In genomic region chr3:127438951-127439350, GRCh38 we compare ENCODE assay signal across 23 cellular contexts.
DNase-seq lines count a peak whose midpoint lies in the region; ATAC-seq and TF ChIP-seq lines count a peak whose summit lies in the region.
"Had no signal": no experiment of that assay in that cellular context is flagged by ENCODE, and none has a peak within 500 bp of the region (broad histone marks: within the 10 kb centered on the region; RNA-seq: fewer than 3 reads in every experiment).

No MANE protein-coding gene starts in this region.

- no peak for ATAC-seq in GM21717 (IDR thresholded peaks at IDR 0.05; ENCODE audit: unreplicated experiment)
- ATAC-seq: GM12878, HCT116, Panc1 had no signal

- H3K4me1 Mint-ChIP-seq in H9 (peaks cover 4% of the 10 kb centered on the region in 2 experiments; a peak in 2 of 4 replicates), endodermal cell (no peaks in the 10 kb centered on the region)

- no peak for TF ChIP-seq CTCF in H9 (conservative IDR thresholded peaks at IDR 0.05)
- no peak for TF ChIP-seq CTCF in endodermal cell (conservative IDR thresholded peaks at IDR 0.05)
- no peak for TF ChIP-seq CTCF in spleen (IDR thresholded peaks at IDR 0.05 in 8 of 11, conservative IDR thresholded peaks at IDR 0.05 in 3 of 11)
- TF ChIP-seq CTCF in SK-N-SH (IDR thresholded peaks at IDR 0.05), result no peak

- no peak overlapping the region for H3K27ac ChIP-seq in H9 (ENCODE audit: insufficient read length, low read depth, low read length)
- H3K27ac ChIP-seq in endodermal cell (ENCODE audit: low read depth, low read length), result no peak overlapping the region
- H3K27ac ChIP-seq in spleen, result no peak overlapping the region
- H3K27ac ChIP-seq in SK-N-SH (ENCODE audit: low read depth in 2 of 2, low read length in 1 of 2), result no peak overlapping the region
- H3K27ac ChIP-seq: KMS-11 had no signal

- intact Hi-C loops in spleen (cut with DNase I; ENCODE audit: low total_unique reads), result no loop called here

- H4K8ac ChIP-seq in H9 (replicated peaks; ENCODE audit: insufficient read length, low read depth, low read length), result no peak overlapping the region

- no peak for TF ChIP-seq RAD21 in SK-N-SH (IDR thresholded peaks at IDR 0.05; ENCODE audit: low read length)

- no peak overlapping the region for H2BK5ac ChIP-seq in H9 (ENCODE audit: insufficient read length, low read length)

- H3K4me3 ChIP-seq in endodermal cell (ENCODE audit: low read length) (no peak overlapping the region), spleen (no peak overlapping the region), SK-N-SH (ENCODE audit: low read depth in 2 of 2, low read length in 1 of 2) (no peak overlapping the region)
- H3K4me3 ChIP-seq: GM12878 had no signal

- H3F3A ChIP-seq in SK-N-SH (replicated peaks; ENCODE audit: insufficient read depth), result no peaks in the 10 kb centered on the region

- H2BK120ac ChIP-seq in H9 (ENCODE audit: low read depth, low read length, poor library complexity, severe bottlenecking), result no peak overlapping the region

- no peak for TF ChIP-seq POLR2A in spleen (IDR thresholded peaks at IDR 0.05)

- DNase-seq in D341Med (ENCODE audit: low spot score) (peak; percentile 13), H9 (peak; percentile 16), endodermal cell (peak; percentile 24), spleen (peak; percentile 37), LoVo (ENCODE audit: low spot score) (no peak), SK-N-SH (no peak)
- DNase-seq: CD4-positive, alpha-beta T cell; COR-L47; DND-41; GOT3; IMR-90; NCI-H1105; NCI-H146; NCI-H2029; NCI-H226; NCI-H510A treated with DMSO at 0.1 percent for 48 hours; NCI-H748 treated with DMSO at 0.1 percent for 48 hours; NK-92 treated with Interleukin-12 subunit alpha and Interleukin-12 subunit beta, amount 100 ng/mL, for 24 hours had no signal

- H2AFZ ChIP-seq in H9 (ENCODE audit: low read length) (no peak overlapping the region), SK-N-SH (ENCODE audit: low read depth) (no peak overlapping the region)

- H3K4ac ChIP-seq in H9 (ENCODE audit: low read depth, low read length), result no peak overlapping the region

- no peak overlapping the region for H4K5ac ChIP-seq in H9 (ENCODE audit: insufficient read length, low read depth, low read length)

- H3K27me3 Mint-ChIP-seq in H9 (ENCODE audit: low read depth), result no peaks in the 10 kb centered on the region
- H3K27me3 Mint-ChIP-seq in endodermal cell (ENCODE audit: insufficient read depth), result peaks cover 1% of the 10 kb centered on the region

- H3K9me3 ChIP-seq in H9 (ENCODE audit: control insufficient read depth, low read depth, low read length) (no peaks in the 10 kb centered on the region), endodermal cell (ENCODE audit: control insufficient read depth, low read length) (no peaks in the 10 kb centered on the region), spleen (no peaks in the 10 kb centered on the region), SK-N-SH (no peaks in the 10 kb centered on the region)

- no peak overlapping the region for H3K27ac Mint-ChIP-seq in H9
- H3K27ac Mint-ChIP-seq in endodermal cell, result no peak overlapping the region
- H3K27ac Mint-ChIP-seq: CD4-positive, alpha-beta T cell had no signal

- TF ChIP-seq EP300 in SK-N-SH (IDR thresholded peaks at IDR 0.05; ENCODE audit: borderline replicate concordance in 1 of 2, low read depth in 1 of 2, low read length in 1 of 2), result no peak

- no peak overlapping the region for H3K56ac ChIP-seq in H9 (ENCODE audit: insufficient read length, low read depth, low read length)

- H3K79me1 ChIP-seq in H9 (ENCODE audit: insufficient read depth, low read depth, low read length, poor library complexity, severe bottlenecking), result no peaks in the 10 kb centered on the region

- no peak overlapping the region for H2BK20ac ChIP-seq in H9 (ENCODE audit: low read depth, low read length, poor library complexity, severe bottlenecking)

- no peaks in the 10 kb centered on the region for H3K9me3 Mint-ChIP-seq in H9
- H3K9me3 Mint-ChIP-seq in endodermal cell, result no peaks in the 10 kb centered on the region
- H3K9me3 Mint-ChIP-seq: CD4-positive, alpha-beta T cell had no signal

- H3K14ac ChIP-seq in H9 (ENCODE audit: insufficient read depth, low read length), result no peak overlapping the region

- H4K91ac ChIP-seq in H9 (ENCODE audit: insufficient read length, low read depth, low read length), result no peak overlapping the region

- no peak overlapping the region for H2BK12ac ChIP-seq in H9 (ENCODE audit: insufficient read length, low read depth, low read length)

- no peak overlapping the region for H3K9ac ChIP-seq in H9 (ENCODE audit: extremely low read depth, insufficient read length, low read length)
- H3K9ac ChIP-seq in endodermal cell (ENCODE audit: extremely low read depth, low read length, poor library complexity, severe bottlenecking), result no peak overlapping the region
- no peak overlapping the region for H3K9ac ChIP-seq in SK-N-SH
- H3K9ac ChIP-seq: KMS-11 had no signal

- no peaks in the 10 kb centered on the region for H3K36me3 Mint-ChIP-seq in H9 (ENCODE audit: insufficient read depth in 1 of 3, low read depth in 3 of 3)
- no peaks in the 10 kb centered on the region for H3K36me3 Mint-ChIP-seq in endodermal cell (ENCODE audit: low read depth)

- H3K36me3 ChIP-seq in endodermal cell (ENCODE audit: control insufficient read depth, insufficient read depth, low read length) (no peaks in the 10 kb centered on the region), spleen (no peaks in the 10 kb centered on the region), SK-N-SH (replicated peaks in 1 of 2; ENCODE audit: control insufficient read depth in 1 of 2, insufficient read depth in 2 of 2, low read length in 1 of 2) (no peaks in the 10 kb centered on the region)

- no peak overlapping the region for H3K18ac ChIP-seq in H9 (ENCODE audit: insufficient read length, low read depth, low read length)

- H4K20me1 ChIP-seq in H9 (ENCODE audit: control insufficient read depth, insufficient read depth, insufficient read length), result no peaks in the 10 kb centered on the region
- no peaks in the 10 kb centered on the region for H4K20me1 ChIP-seq in SK-N-SH (ENCODE audit: insufficient read depth)

- H3K9me2 ChIP-seq in SK-N-SH, result no peaks in the 10 kb centered on the region

- H3K4me3 Mint-ChIP-seq in H9, result no peak overlapping the region
- H3K4me3 Mint-ChIP-seq in endodermal cell, result no peak overlapping the region
- H3K4me3 Mint-ChIP-seq: CD4-positive, alpha-beta T cell had no signal

- H3K27me3 ChIP-seq in H9 (ENCODE audit: insufficient read depth, low read length) (no peaks in the 10 kb centered on the region), endodermal cell (ENCODE audit: control insufficient read depth, insufficient read depth, low read length, poor library complexity, severe bottlenecking) (no peaks in the 10 kb centered on the region), spleen (replicated peaks in 1 of 7) (peaks cover 0 to 5% (median 0%) of the 10 kb centered on the region in 7 donors), SK-N-SH (ENCODE audit: insufficient read depth) (no peaks in the 10 kb centered on the region)

- H3K4me2 ChIP-seq in H9 (ENCODE audit: insufficient read depth, insufficient read length, low read length) (no peak overlapping the region), SK-N-SH (no peak overlapping the region)
- H3K4me2 ChIP-seq: KMS-11 had no signal

- H2AK5ac ChIP-seq in H9 (ENCODE audit: insufficient read length, low read length), result no peak overlapping the region

- H3K4me1 ChIP-seq in H9 (ENCODE audit: insufficient read depth, low read length) (no peaks in the 10 kb centered on the region), endodermal cell (ENCODE audit: control insufficient read depth, insufficient read depth, low read length) (no peaks in the 10 kb centered on the region), spleen (no peaks in the 10 kb centered on the region), SK-N-SH (ENCODE audit: control insufficient read depth in 1 of 2, insufficient read depth in 2 of 2, low read depth in 1 of 2, low read length in 1 of 2) (peaks cover 0 to 5% of the 10 kb centered on the region in 2 experiments; a peak in 1 of 4 replicates)

- H3K23ac ChIP-seq in H9 (ENCODE audit: insufficient read length, low read depth, low read length), result no peak overlapping the region

- CTCF ChIA-PET in SK-N-SH (lab: Yijun Ruan, JAX), result interaction anchor here (0.7 to 1.8 kb wide), 3 partner anchors 109 to 454 kb away, joined by 3 to 5 read pairs (median 4); no protein-coding TSS in a partner anchor

- POLR2A ChIA-PET in SK-N-SH (lab: Yijun Ruan, JAX), result no interaction called here

- H2BK15ac ChIP-seq in H9 (ENCODE audit: low read depth, low read length), result no peak overlapping the region

- H3K79me2 ChIP-seq in H9 (ENCODE audit: insufficient read depth, low read length) (no peaks in the 10 kb centered on the region), SK-N-SH (ENCODE audit: insufficient read depth) (no peaks in the 10 kb centered on the region)

- H3K23me2 ChIP-seq in H9 (ENCODE audit: insufficient read length, low read depth, low read length, poor library complexity, severe bottlenecking), result no peaks in the 10 kb centered on the region

- H3T11ph ChIP-seq in H9 (ENCODE audit: low read length), result no peak overlapping the region

- no CpG with 5 or more reads among the region's 3 CpGs for WGBS in H9 (ENCODE audit: extremely low coverage, insufficient read length, low lambda C conversion rate)
- 85 to 94% methylated on average over 2 to 3 of the region's 3 CpGs for WGBS in endodermal cell (ENCODE audit: insufficient coverage in 1 of 2, insufficient read length in 1 of 2), 2 experiments
- 79 to 97% (median 90%) methylated on average over 3 of the region's 3 CpGs for WGBS in spleen, 5 donors
- 62% methylated on average over 3 of the region's 3 CpGs for WGBS in SK-N-SH (ENCODE audit: low lambda C conversion rate)

TF ChIP-seq in SK-N-SH, 30 proteins besides CTCF, POLR2A, EP300 and RAD21:
- TF ChIP-seq MAX (IDR thresholded peaks at IDR 0.05; ENCODE audit: low read depth), result no peak
- TF ChIP-seq SIN3A (IDR thresholded peaks at IDR 0.05; ENCODE audit: borderline replicate concordance, low read depth, low read length), result no peak
- TF ChIP-seq USF2 (IDR thresholded peaks at IDR 0.05; ENCODE audit: borderline replicate concordance, low read depth, low read length), result no peak
- TF ChIP-seq JUND (IDR thresholded peaks at IDR 0.05), result no peak
- no peak for TF ChIP-seq SMC3 (IDR thresholded peaks at IDR 0.05; ENCODE audit: low read depth, low read length)
- TF ChIP-seq NFIC (IDR thresholded peaks at IDR 0.05; ENCODE audit: borderline replicate concordance), result no peak

Comparison
In these comparisons a context has a peak if more than half of its experiments do, and no peak if none do; other contexts are left out.
1. DNase-seq: peak in D341Med (single experiment), H9 (single experiment), endodermal cell (single experiment) and spleen (single experiment); none in LoVo (single experiment) and SK-N-SH (single experiment).